Comparison of ENCODE assay signal across 9 cellular contexts in genomic region chr18:23137788-23138216, GRCh38. TPM values are rescaled to one million over a fixed set of nuclear protein-coding genes. Genes with fewer than 3 reads are reported as not detected.
DNase-seq lines count a peak whose midpoint lies in the region; ATAC-seq and TF ChIP-seq lines count a peak whose summit lies in the region.
"Had no signal": no experiment of that assay in that cellular context is flagged by ENCODE, and none has a peak within 500 bp of the region (broad histone marks: within the 10 kb centered on the region; RNA-seq: fewer than 3 reads in every experiment).

No MANE protein-coding gene starts in this region.

- H2AFZ ChIP-seq in PC-3 (ENCODE audit: low read length), result no peak overlapping the region

- H3F3A ChIP-seq in PC-3 (ENCODE audit: low read length, unreplicated experiment), result peaks cover under 1% of the 10 kb centered on the region

- H3K4me3 Mint-ChIP-seq in stimulated activated naive CD8-positive, alpha-beta T cell treated with anti-CD3 and anti-CD28 coated beads, Interleukin-15, amount 100 ng/mL, for 72 hours, result peak overlapping the region; percentile 23 to 84

- no peaks in the 10 kb centered on the region for H3K36me3 ChIP-seq in PC-3 (ENCODE audit: low read depth, low read length)

- H3K9me2 ChIP-seq in PC-3 (replicated peaks; ENCODE audit: low read length), result no peaks in the 10 kb centered on the region

- no peak overlapping the region for H3K9ac ChIP-seq in PC-3 (ENCODE audit: low read length)

- H3K4me1 ChIP-seq in PC-3 (ENCODE audit: insufficient read depth, low read length), result peaks cover 53% of the 10 kb centered on the region

- no TSS peak for BruUV-seq in PC-3 (replicated peaks; lab: Mats Ljungman, UMichigan)

- intact Hi-C loops in PC-3 (cut with micrococcal nuclease), result no loop called here
- intact Hi-C loops in left ventricle myocardium superior (cut with micrococcal nuclease), result no loop called here

- DNase-seq in NCI-H187 (lab: John Stamatoyannopoulos, UW), result peak; percentile 36 to 58
- DNase-seq in NCI-H187 treated with DMSO at 0.1 percent for 48 hours (lab: John Stamatoyannopoulos, UW), result no peak
- no peak for DNase-seq in PC-3
- no peak for DNase-seq in left ventricle myocardium superior
- no peak for DNase-seq in stimulated activated naive CD8-positive, alpha-beta T cell treated with anti-CD3 and anti-CD28 coated beads, Interleukin-15, amount 100 ng/mL, for 72 hours
- no peak for DNase-seq in H4 (ENCODE audit: low spot score)
- DNase-seq: NCI-H1694 had no signal

- H3K4me3 ChIP-seq in PC-3 (ENCODE audit: low read length), result peak overlapping the region; percentile 72

- no peak for ATAC-seq in PC-3
- peak; percentile 6 for ATAC-seq in left ventricle myocardium superior
- ATAC-seq in stimulated activated naive CD8-positive, alpha-beta T cell treated with anti-CD3 and anti-CD28 coated beads, Interleukin-15, amount 100 ng/mL, for 72 hours, result no peak
- ATAC-seq in HG03045 (IDR thresholded peaks at IDR 0.05; ENCODE audit: unreplicated experiment), result no peak
- no peak for ATAC-seq in HG03196 (IDR thresholded peaks at IDR 0.05; ENCODE audit: unreplicated experiment)

- CTCF ChIA-PET in PC-3 (lab: Charles Lee), result no interaction called here

- H4K20me1 ChIP-seq in PC-3 (ENCODE audit: low read length), result peaks cover 26% of the 10 kb centered on the region; the same call in 1 of the 2 replicates

- POLR2A ChIA-PET in PC-3 (lab: Charles Lee; ENCODE audit: unreplicated experiment), result no interaction called here

- peaks cover 54% of the 10 kb centered on the region for H3K27me3 Mint-ChIP-seq in stimulated activated naive CD8-positive, alpha-beta T cell treated with anti-CD3 and anti-CD28 coated beads, Interleukin-15, amount 100 ng/mL, for 72 hours

- no peaks in the 10 kb centered on the region for H3K9me3 ChIP-seq in PC-3 (ENCODE audit: low read length)

- peaks cover 51% of the 10 kb centered on the region for H3K4me1 Mint-ChIP-seq in stimulated activated naive CD8-positive, alpha-beta T cell treated with anti-CD3 and anti-CD28 coated beads, Interleukin-15, amount 100 ng/mL, for 72 hours

- no peaks in the 10 kb centered on the region for H3K9me3 Mint-ChIP-seq in stimulated activated naive CD8-positive, alpha-beta T cell treated with anti-CD3 and anti-CD28 coated beads, Interleukin-15, amount 100 ng/mL, for 72 hours

- peak overlapping the region; percentile 92 for H3K4me2 ChIP-seq in PC-3 (ENCODE audit: low read length)

- peaks cover 58% of the 10 kb centered on the region for H3K79me2 ChIP-seq in PC-3 (ENCODE audit: low read length)

- no peak overlapping the region for H3K27ac ChIP-seq in PC-3 (ENCODE audit: low read length)

- H3K27me3 ChIP-seq in PC-3 (ENCODE audit: low read length), result no peaks in the 10 kb centered on the region

- no peak for TF ChIP-seq CTCF in PC-3 (conservative IDR thresholded peaks at IDR 0.05; ENCODE audit: low read depth, low read length)

- no peak overlapping the region for H3K27ac Mint-ChIP-seq in stimulated activated naive CD8-positive, alpha-beta T cell treated with anti-CD3 and anti-CD28 coated beads, Interleukin-15, amount 100 ng/mL, for 72 hours

RNA-seq across cellular contexts. Expression of gene CABLES1, which starts 2.5 kb away (rescaled TPM):
- total RNA-seq in PC-3 (2014; rRNA removed) (18.6 and 20.5 TPM in 2 replicates), left ventricle myocardium superior (3.2 TPM)
- 9.6 and 11.7 TPM in 2 replicates for total RNA-seq in H4 (2014; rRNA removed; shearing (Covaris generic))

Comparison
In these comparisons a context has a peak if more than half of its experiments do, and no peak if none do; other contexts are left out.
1. DNase-seq: peak in NCI-H187 (2 of 2); none in NCI-H187 treated with DMSO at 0.1 percent for 48 hours (single experiment), PC-3 (single experiment), left ventricle myocardium superior (single experiment), stimulated activated naive CD8-positive, alpha-beta T cell treated with anti-CD3 and anti-CD28 coated beads, Interleukin-15, amount 100 ng/mL, for 72 hours (0 of 2) and H4 (single experiment).